ENCODE assay signal across 19 cellular contexts in genomic region chr1:207219979-207220889, GRCh38.
"Had no signal": no experiment of that assay in that cellular context is flagged by ENCODE, and none has a peak within 500 bp of the region (broad histone marks: within the 10 kb centered on the region; RNA-seq: fewer than 3 reads in every experiment).

No MANE protein-coding gene starts in this region.

- H3K9me3 ChIP-seq: body of pancreas, gastrocnemius medialis, prostate gland, right atrium auricular region, transverse colon, vagina had no signal

- H3K4me1 Mint-ChIP-seq: neural crest cell had no signal

- DNase-seq: activated B cell treated with CpG ODN at 0.5 μM for 24 hours; activated CD4-positive, alpha-beta T cell treated with anti-CD3 and anti-CD28 coated beads for 48 hours; activated CD8-positive, alpha-beta memory T cell treated with anti-CD3 and anti-CD28 coated beads, Interleukin-2, amount 50 U/mL, for 4 hours; activated CD8-positive, alpha-beta T cell treated with anti-CD3 and anti-CD28 coated beads, Interleukin-2, amount 10 ng/mL, durations not matched to agents 7 days and 5 days; activated naive CD4-positive, alpha-beta T cell treated with anti-CD3 and anti-CD28 coated beads for 36 hours; activated T-cell treated with anti-CD3 and anti-CD28 coated beads, Interleukin-2, amount 50 U/mL, for 4 hours; body of pancreas; central memory CD4-positive, alpha-beta T cell; erythroblast; gastrocnemius medialis; heart left ventricle; left cardiac atrium; stimulated activated naive CD8-positive, alpha-beta T cell treated with anti-CD3 and anti-CD28 coated beads, Interleukin-15, Interleukin-2, amounts not matched to agents 100 U/mL and 50 U/mL, for 24 hours; transverse colon had no signal

- H3K4me3 Mint-ChIP-seq: activated B cell treated with CpG ODN at 0.5 μM for 24 hours; activated CD8-positive, alpha-beta T cell treated with anti-CD3 and anti-CD28 coated beads, Interleukin-2, amount 10 ng/mL, durations not matched to agents 7 days and 5 days; activated naive CD4-positive, alpha-beta T cell treated with anti-CD3 and anti-CD28 coated beads for 36 hours; activated T-cell treated with anti-CD3 and anti-CD28 coated beads, Interleukin-2, amount 50 U/mL, for 4 hours; neural crest cell had no signal

- ATAC-seq: activated CD8-positive, alpha-beta T cell treated with anti-CD3 and anti-CD28 coated beads, Interleukin-2, amount 10 ng/mL, durations not matched to agents 7 days and 5 days; activated T-cell treated with anti-CD3 and anti-CD28 coated beads, Interleukin-2, amount 50 U/mL, for 4 hours; body of pancreas; gastrocnemius medialis; heart left ventricle; left cardiac atrium; stimulated activated naive CD8-positive, alpha-beta T cell treated with anti-CD3 and anti-CD28 coated beads, Interleukin-15, Interleukin-2, amounts not matched to agents 100 U/mL and 50 U/mL, for 24 hours had no signal

- H3K27me3 ChIP-seq: body of pancreas, gastrocnemius medialis, heart left ventricle, right atrium auricular region, transverse colon, vagina had no signal

- H3K9me3 Mint-ChIP-seq: activated B cell treated with CpG ODN at 0.5 μM for 24 hours; activated naive CD4-positive, alpha-beta T cell treated with anti-CD3 and anti-CD28 coated beads for 36 hours; activated T-cell treated with anti-CD3 and anti-CD28 coated beads, Interleukin-2, amount 50 U/mL, for 4 hours had no signal

- H3K4me1 ChIP-seq: body of pancreas, gastrocnemius medialis, prostate gland, transverse colon had no signal

- H3K4me3 ChIP-seq: body of pancreas, gastrocnemius medialis, heart left ventricle, lung, prostate gland, right atrium auricular region, transverse colon, vagina had no signal

- H3K27me3 Mint-ChIP-seq: activated B cell treated with CpG ODN at 0.5 μM for 24 hours had no signal

- H3K36me3 ChIP-seq: gastrocnemius medialis, heart left ventricle, prostate gland, right atrium auricular region, transverse colon, vagina had no signal

- H3K27ac Mint-ChIP-seq: activated B cell treated with CpG ODN at 0.5 μM for 24 hours; activated CD8-positive, alpha-beta T cell treated with anti-CD3 and anti-CD28 coated beads, Interleukin-2, amount 10 ng/mL, durations not matched to agents 7 days and 5 days; activated naive CD4-positive, alpha-beta T cell treated with anti-CD3 and anti-CD28 coated beads for 36 hours had no signal

- H3K27ac ChIP-seq: body of pancreas, gastrocnemius medialis, heart left ventricle, prostate gland, right atrium auricular region, transverse colon, vagina had no signal
